In the genomic region with DNA sequence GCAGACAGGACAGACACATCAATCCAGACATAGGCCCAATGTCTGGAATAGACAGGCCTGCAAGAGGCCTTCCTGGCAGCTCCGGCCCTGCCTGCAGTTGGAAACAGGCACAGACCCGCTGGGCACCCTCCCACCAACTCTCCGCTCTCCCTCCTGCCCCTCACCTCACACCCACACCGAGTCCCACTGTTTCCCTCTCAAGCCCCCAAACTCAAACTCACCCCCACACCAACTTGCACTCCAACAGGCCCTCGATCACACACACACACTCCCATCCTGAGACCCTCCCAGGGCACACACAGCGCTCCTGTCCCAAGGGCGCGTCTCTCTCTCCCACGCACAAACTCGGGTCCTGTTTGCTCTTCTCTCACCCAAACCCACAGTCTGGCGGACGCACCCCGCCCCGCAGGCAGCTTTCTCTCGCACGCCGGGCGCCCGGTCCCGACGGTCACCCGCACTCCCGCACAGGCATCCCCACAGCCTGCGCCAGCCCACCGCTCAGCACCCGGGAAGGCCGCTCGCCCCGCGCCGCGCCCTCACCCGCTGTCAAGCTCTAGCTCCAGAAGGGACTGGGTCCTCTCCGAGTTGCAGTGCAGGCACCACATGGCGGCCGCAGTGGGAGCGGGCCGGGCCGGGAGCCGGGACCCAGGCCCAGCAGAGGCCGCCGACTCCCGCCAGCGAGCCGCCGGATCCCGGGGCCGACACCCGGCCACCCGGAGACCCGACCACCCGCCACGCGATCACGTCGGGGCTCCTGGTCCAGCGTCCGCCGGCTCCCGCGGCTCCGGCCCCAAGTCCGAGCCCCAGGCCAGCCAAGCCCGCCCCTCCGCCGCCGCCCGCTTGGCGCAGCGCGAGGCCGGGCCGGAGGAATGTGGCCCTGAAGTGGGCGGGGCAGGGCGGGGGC, we compare ENCODE assay signal across 1 cellular context.
TF ChIP-seq lines count a peak whose summit lies in the region.

No MANE protein-coding gene starts in this region.

TF ChIP-seq in HepG2, 621 proteins besides CTCF, POLR2A, EP300 and RAD21 (continued from another document and continues in another):
- TF ChIP-seq, protein P1, sequence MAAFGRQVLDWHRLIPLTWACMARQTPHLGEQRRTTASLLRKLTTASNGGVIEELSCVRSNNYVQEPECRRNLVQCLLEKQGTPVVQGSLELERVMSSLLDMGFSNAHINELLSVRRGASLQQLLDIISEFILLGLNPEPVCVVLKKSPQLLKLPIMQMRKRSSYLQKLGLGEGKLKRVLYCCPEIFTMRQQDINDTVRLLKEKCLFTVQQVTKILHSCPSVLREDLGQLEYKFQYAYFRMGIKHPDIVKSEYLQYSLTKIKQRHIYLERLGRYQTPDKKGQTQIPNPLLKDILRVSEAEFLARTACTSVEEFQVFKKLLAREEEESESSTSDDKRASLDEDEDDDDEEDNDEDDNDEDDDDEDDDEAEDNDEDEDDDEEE (CRISPR knock-in tag; IDR thresholded peaks at IDR 0.05), result no peak; the same call in 1 of the 2 replicates
- TF ChIP-seq RBM39 (IDR thresholded peaks at IDR 0.05; ENCODE audit: low read depth, low read length, poor library complexity, severe bottlenecking) (peak; percentile 59), ZNF264 (CRISPR knock-in tag; IDR thresholded peaks at IDR 0.05) (no peak), ZNF24 (IDR thresholded peaks at IDR 0.05) (no peak), ZNF510 (CRISPR knock-in tag; IDR thresholded peaks at IDR 0.05; ENCODE audit: low read depth) (0 out of 2 replicates have a peak, but pooled peaks have one; percentile 39), FOXM1 (CRISPR knock-in tag; IDR thresholded peaks at IDR 0.05) (0 out of 2 replicates have a peak, but pooled peaks have one; percentile 14), HNF4G (IDR thresholded peaks at IDR 0.05; ENCODE audit: borderline replicate concordance, low read depth, low read length) (no peak), HNF4G (CRISPR knock-in tag; IDR thresholded peaks at IDR 0.05; ENCODE audit: borderline replicate concordance, low read depth) (0 out of 2 replicates have a peak, but pooled peaks have one; percentile 37), ZNF30 (CRISPR knock-in tag; IDR thresholded peaks at IDR 0.05) (no peak), NBN (conservative IDR thresholded peaks at IDR 0.05) (no peak), ZSCAN21 (CRISPR knock-in tag; IDR thresholded peaks at IDR 0.05; ENCODE audit: borderline replicate concordance) (no peak), ZNF138 (CRISPR knock-in tag; IDR thresholded peaks at IDR 0.05; ENCODE audit: low read depth) (no peak), KLF11 (CRISPR knock-in tag; IDR thresholded peaks at IDR 0.05) (no peak), ZNF501 (CRISPR knock-in tag; IDR thresholded peaks at IDR 0.05) (peak; percentile 40; the same call in 1 of the 2 replicates), RNF2 (conservative IDR thresholded peaks at IDR 0.05; ENCODE audit: low read depth) (no peak), SP2 (CRISPR knock-in tag; IDR thresholded peaks at IDR 0.05) (no peak; the same call in 1 of the 2 replicates), SIN3B (IDR thresholded peaks at IDR 0.05; ENCODE audit: low read length) (no peak), ZFX (CRISPR knock-in tag; IDR thresholded peaks at IDR 0.05; ENCODE audit: low read depth) (peak; percentile 77), RELA (CRISPR knock-in tag; IDR thresholded peaks at IDR 0.05) (no peak), KDM5A (IDR thresholded peaks at IDR 0.05; ENCODE audit: borderline replicate concordance, low read length) (no peak; the same call in 1 of the 2 replicates), ZNF296 (CRISPR knock-in tag; conservative IDR thresholded peaks at IDR 0.05) (no peak), SMAD1 (CRISPR knock-in tag; IDR thresholded peaks at IDR 0.05; ENCODE audit: borderline replicate concordance, low read depth) (no peak), ARHGAP35 (CRISPR knock-in tag; IDR thresholded peaks at IDR 0.05; ENCODE audit: borderline replicate concordance) (no peak), HNRNPUL1 (IDR thresholded peaks at IDR 0.05; ENCODE audit: low read depth, low read length) (no peak), ZFP37 (CRISPR knock-in tag; IDR thresholded peaks at IDR 0.05; ENCODE audit: borderline replicate concordance) (no peak), ZBTB1 (CRISPR knock-in tag; IDR thresholded peaks at IDR 0.05; ENCODE audit: borderline replicate concordance) (no peak), AHR (CRISPR knock-in tag; IDR thresholded peaks at IDR 0.05) (no peak), SMYD3 (CRISPR knock-in tag; IDR thresholded peaks at IDR 0.05) (no peak), POLR2AphosphoS2 (IDR thresholded peaks at IDR 0.05; ENCODE audit: low read depth, low read length) (no peak), TAF15 (IDR thresholded peaks at IDR 0.05; ENCODE audit: low read depth, low read length, poor library complexity, severe bottlenecking) (no peak), ZNF766 (CRISPR knock-in tag; IDR thresholded peaks at IDR 0.05; ENCODE audit: borderline replicate concordance) (0 out of 2 replicates have a peak, but pooled peaks have one; percentile 11), ZNF644 (CRISPR knock-in tag; IDR thresholded peaks at IDR 0.05; ENCODE audit: low read depth) (no peak), RFXANK (CRISPR knock-in tag; IDR thresholded peaks at IDR 0.05) (no peak), CHCHD3 (CRISPR knock-in tag; IDR thresholded peaks at IDR 0.05) (0 out of 2 replicates have a peak, but pooled peaks have one; percentile 57), ZFP82 (CRISPR knock-in tag; IDR thresholded peaks at IDR 0.05; ENCODE audit: borderline replicate concordance) (no peak), ZNF577 (CRISPR knock-in tag; IDR thresholded peaks at IDR 0.05; ENCODE audit: borderline replicate concordance, low read depth) (no peak), CBX5 (CRISPR knock-in tag; IDR thresholded peaks at IDR 0.05; ENCODE audit: borderline replicate concordance) (no peak), CEBPG (CRISPR knock-in tag; IDR thresholded peaks at IDR 0.05) (no peak), HHEX (CRISPR knock-in tag; IDR thresholded peaks at IDR 0.05) (no peak), ZNF567 (CRISPR knock-in tag; IDR thresholded peaks at IDR 0.05; ENCODE audit: borderline replicate concordance) (no peak), IRF2 (CRISPR knock-in tag; IDR thresholded peaks at IDR 0.05) (no peak), FOXA1 (IDR thresholded peaks at IDR 0.05) (no peak), FOXA1 (CRISPR knock-in tag; IDR thresholded peaks at IDR 0.05) (no peak), SRSF4 (IDR thresholded peaks at IDR 0.05; ENCODE audit: low read depth, low read length, poor library complexity, severe bottlenecking) (no peak), PRMT3 (CRISPR knock-in tag; IDR thresholded peaks at IDR 0.05; ENCODE audit: borderline replicate concordance, low read depth) (no peak), SKI (IDR thresholded peaks at IDR 0.05; ENCODE audit: partially characterized antibody) (no peak), TAF1 (CRISPR knock-in tag; IDR thresholded peaks at IDR 0.05) (0 out of 2 replicates have a peak, but pooled peaks have one; percentile 5), ZNF431 (CRISPR knock-in tag; IDR thresholded peaks at IDR 0.05; ENCODE audit: borderline replicate concordance, low read depth) (no peak; the same call in 1 of the 2 replicates), ZNF441 (CRISPR knock-in tag; IDR thresholded peaks at IDR 0.05; ENCODE audit: borderline replicate concordance) (no peak), CBX1 (IDR thresholded peaks at IDR 0.05; ENCODE audit: low read depth) (no peak), ZNF468 (CRISPR knock-in tag; IDR thresholded peaks at IDR 0.05) (0 out of 2 replicates have a peak, but pooled peaks have one; percentile 67)
- TF ChIP-seq, protein P2, sequence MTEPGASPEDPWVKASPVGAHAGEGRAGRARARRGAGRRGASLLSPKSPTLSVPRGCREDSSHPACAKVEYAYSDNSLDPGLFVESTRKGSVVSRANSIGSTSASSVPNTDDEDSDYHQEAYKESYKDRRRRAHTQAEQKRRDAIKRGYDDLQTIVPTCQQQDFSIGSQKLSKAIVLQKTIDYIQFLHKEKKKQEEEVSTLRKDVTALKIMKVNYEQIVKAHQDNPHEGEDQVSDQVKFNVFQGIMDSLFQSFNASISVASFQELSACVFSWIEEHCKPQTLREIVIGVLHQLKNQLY (CRISPR knock-in tag; IDR thresholded peaks at IDR 0.05), result no peak
- TF ChIP-seq, protein P3, sequence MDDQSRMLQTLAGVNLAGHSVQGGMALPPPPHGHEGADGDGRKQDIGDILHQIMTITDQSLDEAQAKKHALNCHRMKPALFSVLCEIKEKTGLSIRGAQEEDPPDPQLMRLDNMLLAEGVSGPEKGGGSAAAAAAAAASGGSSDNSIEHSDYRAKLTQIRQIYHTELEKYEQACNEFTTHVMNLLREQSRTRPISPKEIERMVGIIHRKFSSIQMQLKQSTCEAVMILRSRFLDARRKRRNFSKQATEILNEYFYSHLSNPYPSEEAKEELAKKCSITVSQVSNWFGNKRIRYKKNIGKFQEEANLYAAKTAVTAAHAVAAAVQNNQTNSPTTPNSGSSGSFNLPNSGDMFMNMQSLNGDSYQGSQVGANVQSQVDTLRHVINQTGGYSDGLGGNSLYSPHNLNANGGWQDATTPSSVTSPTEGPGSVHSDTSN (CRISPR knock-in tag; IDR thresholded peaks at IDR 0.05; ENCODE audit: borderline replicate concordance), result no peak
- TF ChIP-seq, protein P4, sequence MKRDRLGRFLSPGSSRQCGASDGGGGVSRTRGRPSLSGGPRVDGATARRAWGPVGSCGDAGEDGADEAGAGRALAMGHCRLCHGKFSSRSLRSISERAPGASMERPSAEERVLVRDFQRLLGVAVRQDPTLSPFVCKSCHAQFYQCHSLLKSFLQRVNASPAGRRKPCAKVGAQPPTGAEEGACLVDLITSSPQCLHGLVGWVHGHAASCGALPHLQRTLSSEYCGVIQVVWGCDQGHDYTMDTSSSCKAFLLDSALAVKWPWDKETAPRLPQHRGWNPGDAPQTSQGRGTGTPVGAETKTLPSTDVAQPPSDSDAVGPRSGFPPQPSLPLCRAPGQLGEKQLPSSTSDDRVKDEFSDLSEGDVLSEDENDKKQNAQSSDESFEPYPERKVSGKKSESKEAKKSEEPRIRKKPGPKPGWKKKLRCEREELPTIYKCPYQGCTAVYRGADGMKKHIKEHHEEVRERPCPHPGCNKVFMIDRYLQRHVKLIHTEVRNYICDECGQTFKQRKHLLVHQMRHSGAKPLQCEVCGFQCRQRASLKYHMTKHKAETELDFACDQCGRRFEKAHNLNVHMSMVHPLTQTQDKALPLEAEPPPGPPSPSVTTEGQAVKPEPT (CRISPR knock-in tag; IDR thresholded peaks at IDR 0.05; ENCODE audit: low read depth), result 0 out of 2 replicates have a peak, but pooled peaks have one; percentile 29
- TF ChIP-seq, protein P5, sequence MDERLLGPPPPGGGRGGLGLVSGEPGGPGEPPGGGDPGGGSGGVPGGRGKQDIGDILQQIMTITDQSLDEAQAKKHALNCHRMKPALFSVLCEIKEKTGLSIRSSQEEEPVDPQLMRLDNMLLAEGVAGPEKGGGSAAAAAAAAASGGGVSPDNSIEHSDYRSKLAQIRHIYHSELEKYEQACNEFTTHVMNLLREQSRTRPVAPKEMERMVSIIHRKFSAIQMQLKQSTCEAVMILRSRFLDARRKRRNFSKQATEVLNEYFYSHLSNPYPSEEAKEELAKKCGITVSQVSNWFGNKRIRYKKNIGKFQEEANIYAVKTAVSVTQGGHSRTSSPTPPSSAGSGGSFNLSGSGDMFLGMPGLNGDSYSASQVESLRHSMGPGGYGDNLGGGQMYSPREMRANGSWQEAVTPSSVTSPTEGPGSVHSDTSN (CRISPR knock-in tag; IDR thresholded peaks at IDR 0.05), result no peak
- TF ChIP-seq, protein P6, sequence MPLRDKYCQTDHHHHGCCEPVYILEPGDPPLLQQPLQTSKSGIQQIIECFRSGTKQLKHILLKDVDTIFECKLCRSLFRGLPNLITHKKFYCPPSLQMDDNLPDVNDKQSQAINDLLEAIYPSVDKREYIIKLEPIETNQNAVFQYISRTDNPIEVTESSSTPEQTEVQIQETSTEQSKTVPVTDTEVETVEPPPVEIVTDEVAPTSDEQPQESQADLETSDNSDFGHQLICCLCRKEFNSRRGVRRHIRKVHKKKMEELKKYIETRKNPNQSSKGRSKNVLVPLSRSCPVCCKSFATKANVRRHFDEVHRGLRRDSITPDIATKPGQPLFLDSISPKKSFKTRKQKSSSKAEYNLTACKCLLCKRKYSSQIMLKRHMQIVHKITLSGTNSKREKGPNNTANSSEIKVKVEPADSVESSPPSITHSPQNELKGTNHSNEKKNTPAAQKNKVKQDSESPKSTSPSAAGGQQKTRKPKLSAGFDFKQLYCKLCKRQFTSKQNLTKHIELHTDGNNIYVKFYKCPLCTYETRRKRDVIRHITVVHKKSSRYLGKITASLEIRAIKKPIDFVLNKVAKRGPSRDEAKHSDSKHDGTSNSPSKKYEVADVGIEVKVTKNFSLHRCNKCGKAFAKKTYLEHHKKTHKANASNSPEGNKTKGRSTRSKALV (CRISPR knock-in tag; IDR thresholded peaks at IDR 0.05), result no peak
- TF ChIP-seq, protein P7, sequence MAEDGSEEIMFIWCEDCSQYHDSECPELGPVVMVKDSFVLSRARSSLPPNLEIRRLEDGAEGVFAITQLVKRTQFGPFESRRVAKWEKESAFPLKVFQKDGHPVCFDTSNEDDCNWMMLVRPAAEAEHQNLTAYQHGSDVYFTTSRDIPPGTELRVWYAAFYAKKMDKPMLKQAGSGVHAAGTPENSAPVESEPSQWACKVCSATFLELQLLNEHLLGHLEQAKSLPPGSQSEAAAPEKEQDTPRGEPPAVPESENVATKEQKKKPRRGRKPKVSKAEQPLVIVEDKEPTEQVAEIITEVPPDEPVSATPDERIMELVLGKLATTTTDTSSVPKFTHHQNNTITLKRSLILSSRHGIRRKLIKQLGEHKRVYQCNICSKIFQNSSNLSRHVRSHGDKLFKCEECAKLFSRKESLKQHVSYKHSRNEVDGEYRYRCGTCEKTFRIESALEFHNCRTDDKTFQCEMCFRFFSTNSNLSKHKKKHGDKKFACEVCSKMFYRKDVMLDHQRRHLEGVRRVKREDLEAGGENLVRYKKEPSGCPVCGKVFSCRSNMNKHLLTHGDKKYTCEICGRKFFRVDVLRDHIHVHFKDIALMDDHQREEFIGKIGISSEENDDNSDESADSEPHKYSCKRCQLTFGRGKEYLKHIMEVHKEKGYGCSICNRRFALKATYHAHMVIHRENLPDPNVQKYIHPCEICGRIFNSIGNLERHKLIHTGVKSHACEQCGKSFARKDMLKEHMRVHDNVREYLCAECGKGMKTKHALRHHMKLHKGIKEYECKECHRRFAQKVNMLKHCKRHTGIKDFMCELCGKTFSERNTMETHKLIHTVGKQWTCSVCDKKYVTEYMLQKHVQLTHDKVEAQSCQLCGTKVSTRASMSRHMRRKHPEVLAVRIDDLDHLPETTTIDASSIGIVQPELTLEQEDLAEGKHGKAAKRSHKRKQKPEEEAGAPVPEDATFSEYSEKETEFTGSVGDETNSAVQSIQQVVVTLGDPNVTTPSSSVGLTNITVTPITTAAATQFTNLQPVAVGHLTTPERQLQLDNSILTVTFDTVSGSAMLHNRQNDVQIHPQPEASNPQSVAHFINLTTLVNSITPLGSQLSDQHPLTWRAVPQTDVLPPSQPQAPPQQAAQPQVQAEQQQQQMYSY (CRISPR knock-in tag; IDR thresholded peaks at IDR 0.05), result 0 out of 2 replicates have a peak, but pooled peaks have one; percentile 10
